ENCODE assay signal across 31 cellular contexts in genomic region chr7:151103973-151104372, GRCh38.
"Had no signal": no experiment of that assay in that cellular context is flagged by ENCODE, and none has a peak within 500 bp of the region (broad histone marks: within the 10 kb centered on the region; RNA-seq: fewer than 3 reads in every experiment).

No MANE protein-coding gene starts in this region.

- H3K4me1 Mint-ChIP-seq: activated B cell treated with CpG ODN at 0.5 μM for 24 hours; activated CD4-positive, alpha-beta T cell treated with anti-CD3 and anti-CD28 coated beads for 36 hours; activated CD8-positive, alpha-beta memory T cell treated with anti-CD3 and anti-CD28 coated beads, Interleukin-2, amount 10 ng/mL, durations not matched to agents 7 days and 5 days; activated naive CD4-positive, alpha-beta T cell treated with anti-CD3 and anti-CD28 coated beads, Interleukin-2, amount 50 U/mL, for 24 hours; activated naive CD8-positive, alpha-beta T cell treated with anti-CD3 and anti-CD28 coated beads, Interleukin-2, amount 50 U/mL, for 24 hours; stimulated activated naive B cell treated with anti-CD40 and anti-IgM and Interleukin-4, amounts not matched to agents 10 μg/mL and 1 μg/mL and 100 μg/mL, for 72 hours had no signal

- H3K9me3 Mint-ChIP-seq: activated B cell treated with CpG ODN at 0.5 μM for 24 hours; activated naive CD4-positive, alpha-beta T cell treated with anti-CD3 and anti-CD28 coated beads, Interleukin-2, amount 50 U/mL, for 24 hours; activated naive CD8-positive, alpha-beta T cell treated with anti-CD3 and anti-CD28 coated beads, Interleukin-2, amount 50 U/mL, for 24 hours; activated T-helper 2 cell treated with anti-CD3 and anti-CD28 coated beads, Interferon-gamma antibody, Interleukin-2, Interleukin-4, amounts not matched to agents 10 μg/mL and 5 μg/mL and 100 μg/mL, durations not matched to agents 14 hours and 24 hours and 36 hours; central memory CD8-positive, alpha-beta T cell; naive thymus-derived CD8-positive, alpha-beta T cell; neural crest cell; stimulated activated naive B cell treated with anti-CD40 and anti-IgM and Interleukin-4, amounts not matched to agents 10 μg/mL and 1 μg/mL and 100 μg/mL, for 72 hours had no signal

- H3K27me3 ChIP-seq: esophagus squamous epithelium, hepatocyte, left lung, stomach, thyroid gland, upper lobe of right lung had no signal

- H3K27me3 Mint-ChIP-seq: activated CD4-positive, alpha-beta T cell treated with anti-CD3 and anti-CD28 coated beads for 36 hours; activated CD8-positive, alpha-beta memory T cell treated with anti-CD3 and anti-CD28 coated beads, Interleukin-2, amount 10 ng/mL, durations not matched to agents 7 days and 5 days; activated naive CD4-positive, alpha-beta T cell treated with anti-CD3 and anti-CD28 coated beads, Interleukin-2, amount 50 U/mL, for 24 hours; activated naive CD8-positive, alpha-beta T cell treated with anti-CD3 and anti-CD28 coated beads, Interleukin-2, amount 50 U/mL, for 24 hours; central memory CD8-positive, alpha-beta T cell; naive thymus-derived CD8-positive, alpha-beta T cell had no signal

- DNase-seq: activated B cell treated with CpG ODN at 0.5 μM for 24 hours; activated CD4-positive, alpha-beta T cell treated with anti-CD3 and anti-CD28 coated beads for 36 hours; activated CD8-positive, alpha-beta memory T cell treated with anti-CD3 and anti-CD28 coated beads, Interleukin-2, amount 10 ng/mL, durations not matched to agents 7 days and 5 days; activated CD8-positive, alpha-beta T cell treated with anti-CD3 and anti-CD28 coated beads, Interleukin-2, amount 10 ng/mL, durations not matched to agents 7 days and 5 days; activated naive CD8-positive, alpha-beta T cell treated with anti-CD3 and anti-CD28 coated beads, Interleukin-2, amount 50 U/mL, for 24 hours; activated T-cell treated with anti-CD3 and anti-CD28 coated beads, Interleukin-2, amount 50 U/mL, for 48 hours; amygdala; dermis blood vessel endothelial cell; effector CD4-positive, alpha-beta T cell; esophagus squamous epithelium; foreskin melanocyte; kidney glomerular epithelial cell; lower lobe of right lung; mesenchymal stem cell; naive thymus-derived CD8-positive, alpha-beta T cell; occipital lobe; stimulated activated CD4-positive, alpha-beta T cell treated with anti-CD3 and anti-CD28 coated beads, Interleukin-15, amount 100 ng/mL, for 24 hours; stimulated activated CD4-positive, alpha-beta T cell treated with anti-CD3 and anti-CD28 coated beads, Interleukin-2, amount 100 ng/mL, for 24 hours; stimulated activated naive B cell treated with anti-CD40 and anti-IgM and Interleukin-4, amounts not matched to agents 10 μg/mL and 1 μg/mL and 100 μg/mL, for 72 hours; stomach; T-helper 2 cell; thyroid gland; upper lobe of right lung had no signal

- H3K9me3 ChIP-seq: esophagus squamous epithelium, left lung, lower lobe of right lung, stomach, thyroid gland, upper lobe of right lung had no signal

- H3K36me3 Mint-ChIP-seq: activated CD8-positive, alpha-beta memory T cell treated with anti-CD3 and anti-CD28 coated beads, Interleukin-2, amount 10 ng/mL, durations not matched to agents 7 days and 5 days; activated naive CD4-positive, alpha-beta T cell treated with anti-CD3 and anti-CD28 coated beads, Interleukin-2, amount 50 U/mL, for 24 hours; stimulated activated naive B cell treated with anti-CD40 and anti-IgM and Interleukin-4, amounts not matched to agents 10 μg/mL and 1 μg/mL and 100 μg/mL, for 72 hours had no signal

- ATAC-seq: activated CD4-positive, alpha-beta T cell treated with anti-CD3 and anti-CD28 coated beads for 36 hours; activated CD8-positive, alpha-beta memory T cell treated with anti-CD3 and anti-CD28 coated beads, Interleukin-2, amount 10 ng/mL, durations not matched to agents 7 days and 5 days; activated CD8-positive, alpha-beta T cell treated with anti-CD3 and anti-CD28 coated beads, Interleukin-2, amount 10 ng/mL, durations not matched to agents 7 days and 5 days; activated naive CD8-positive, alpha-beta T cell treated with anti-CD3 and anti-CD28 coated beads, Interleukin-2, amount 50 U/mL, for 24 hours; left lung; lower lobe of right lung; naive thymus-derived CD8-positive, alpha-beta T cell; right cardiac atrium; stimulated activated naive B cell treated with anti-CD40 and anti-IgM and Interleukin-4, amounts not matched to agents 10 μg/mL and 1 μg/mL and 100 μg/mL, for 72 hours; upper lobe of right lung had no signal

- H3K4me3 Mint-ChIP-seq: activated B cell treated with CpG ODN at 0.5 μM for 24 hours; activated CD4-positive, alpha-beta T cell treated with anti-CD3 and anti-CD28 coated beads for 36 hours; activated CD8-positive, alpha-beta memory T cell treated with anti-CD3 and anti-CD28 coated beads, Interleukin-2, amount 10 ng/mL, durations not matched to agents 7 days and 5 days; activated CD8-positive, alpha-beta T cell treated with anti-CD3 and anti-CD28 coated beads, Interleukin-2, amount 10 ng/mL, durations not matched to agents 7 days and 5 days; activated naive CD4-positive, alpha-beta T cell treated with anti-CD3 and anti-CD28 coated beads, Interleukin-2, amount 50 U/mL, for 24 hours; activated naive CD8-positive, alpha-beta T cell treated with anti-CD3 and anti-CD28 coated beads, Interleukin-2, amount 50 U/mL, for 24 hours; central memory CD8-positive, alpha-beta T cell; naive thymus-derived CD8-positive, alpha-beta T cell; neural crest cell; stimulated activated naive B cell treated with anti-CD40 and anti-IgM and Interleukin-4, amounts not matched to agents 10 μg/mL and 1 μg/mL and 100 μg/mL, for 72 hours had no signal

- H3K27ac Mint-ChIP-seq: activated B cell treated with CpG ODN at 0.5 μM for 24 hours; activated CD4-positive, alpha-beta T cell treated with anti-CD3 and anti-CD28 coated beads for 36 hours; activated CD8-positive, alpha-beta memory T cell treated with anti-CD3 and anti-CD28 coated beads, Interleukin-2, amount 10 ng/mL, durations not matched to agents 7 days and 5 days; activated CD8-positive, alpha-beta T cell treated with anti-CD3 and anti-CD28 coated beads, Interleukin-2, amount 10 ng/mL, durations not matched to agents 7 days and 5 days; activated naive CD4-positive, alpha-beta T cell treated with anti-CD3 and anti-CD28 coated beads, Interleukin-2, amount 50 U/mL, for 24 hours; activated naive CD8-positive, alpha-beta T cell treated with anti-CD3 and anti-CD28 coated beads, Interleukin-2, amount 50 U/mL, for 24 hours; activated T-helper 2 cell treated with anti-CD3 and anti-CD28 coated beads, Interferon-gamma antibody, Interleukin-2, Interleukin-4, amounts not matched to agents 10 μg/mL and 5 μg/mL and 100 μg/mL, durations not matched to agents 14 hours and 24 hours and 36 hours; stimulated activated naive B cell treated with anti-CD40 and anti-IgM and Interleukin-4, amounts not matched to agents 10 μg/mL and 1 μg/mL and 100 μg/mL, for 72 hours had no signal

- H3K36me3 ChIP-seq: esophagus squamous epithelium, thyroid gland, upper lobe of right lung had no signal

- H3K4me3 ChIP-seq: esophagus squamous epithelium, hepatocyte, left lung, lower lobe of right lung, stomach, thyroid gland, upper lobe of right lung had no signal

- H3K27ac ChIP-seq: epithelial cell of prostate, esophagus squamous epithelium, hepatocyte, left lung, lower lobe of right lung, thyroid gland, upper lobe of right lung had no signal
